In the genomic region with DNA sequence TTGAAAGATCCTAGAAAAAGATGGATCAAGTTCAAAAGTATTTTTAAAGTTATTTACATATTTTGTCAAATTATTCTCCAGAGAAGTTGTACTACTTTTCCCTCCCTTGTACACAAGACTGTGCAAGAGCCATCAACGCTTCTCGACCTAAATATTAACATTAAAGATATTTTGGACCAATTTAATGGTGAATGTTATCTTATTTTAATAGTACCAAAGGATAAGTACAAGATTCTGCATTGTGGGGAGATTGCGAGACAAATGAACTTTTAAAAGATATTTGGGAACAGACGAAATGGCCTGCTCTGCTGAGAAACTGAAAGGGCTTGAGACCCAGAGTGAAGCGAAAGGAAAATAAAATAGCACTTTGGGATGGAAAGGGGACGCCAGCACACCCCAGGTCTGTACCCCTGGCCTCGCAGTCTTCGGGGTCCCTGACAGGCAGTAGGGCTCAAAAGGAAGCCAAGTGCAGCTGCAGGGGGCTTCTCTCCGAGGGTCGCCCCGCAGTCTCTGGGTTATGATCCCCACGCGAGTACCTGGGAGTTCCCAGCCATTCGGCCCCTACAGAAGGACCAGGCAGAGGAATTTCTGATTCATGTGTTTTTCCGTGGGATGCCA, we compare ENCODE assay signal across 8 cellular contexts.
A peak's percentile ranks its signal among the peaks of the same experiment; 100 is the strongest.
DNase-seq lines count a peak whose midpoint lies in the region; ATAC-seq, FAIRE-seq and TF ChIP-seq lines count a peak whose summit lies in the region.

No MANE protein-coding gene starts in this region.

- TF ChIP-seq POLR2A in GM12878 (IDR thresholded peaks at IDR 0.05; ENCODE audit: low read depth, low read length) = no peak

- H3K79me2 ChIP-seq in GM12878 (ENCODE audit: control insufficient read depth, insufficient read depth, low read length) = no peaks in the 10 kb centered on the region

- CTCF ChIA-PET in GM12878 (lab: Yijun Ruan, JAX) = no interaction called here

- no TSS peak for BruUV-seq in GM12878 (replicated peaks; lab: Mats Ljungman, UMichigan)

- intact Hi-C loops in GM12878 (cut with micrococcal nuclease; ENCODE audit: unreplicated experiment) = loop anchor here (10.0 kb wide), 1 partner anchor 384 kb away; no protein-coding TSS in a partner anchor

- TF ChIP-seq RAD21 in GM12878 (IDR thresholded peaks at IDR 0.05; ENCODE audit: insufficient read depth, low read depth, low read length) = no peak

- no peaks in the 10 kb centered on the region for H3K4me1 ChIP-seq in GM12878 (ENCODE audit: control insufficient read depth, insufficient read depth, low read length)
- peaks cover 14% of the 10 kb centered on the region for H3K4me1 ChIP-seq in muscle layer of colon (ENCODE audit: insufficient read depth, low read length)

- WGBS in GM12878 (ENCODE audit: insufficient coverage, insufficient replicate concordance, low lambda C conversion rate, missing lambda C conversion rate) = 39% methylated on average over 15 of the region's 15 CpGs

- RAD21 ChIA-PET in GM12878 (lab: Charles Lee; ENCODE audit: unreplicated experiment) = no interaction called here

- POLR2A ChIA-PET in GM12878 (lab: Charles Lee) = no interaction called here

- peak overlapping the region; percentile 61; the same call in 1 of the 2 replicates for H3K4me3 ChIP-seq in GM12878
- peak overlapping the region; percentile 74 to 92 for H3K4me3 ChIP-seq in muscle layer of colon (ENCODE audit: low read depth in 1 of 2, low read length in 2 of 2)

- H3K4me2 ChIP-seq in GM12878 (ENCODE audit: control insufficient read depth, insufficient read depth) = peak overlapping the region; percentile 82

- peak overlapping the region; percentile 94 for H2AFZ ChIP-seq in GM12878 (ENCODE audit: control insufficient read depth, low read depth, low read length)

- TF ChIP-seq EP300 in GM12878 (IDR thresholded peaks at IDR 0.05; ENCODE audit: borderline replicate concordance in 1 of 2, control insufficient read depth in 1 of 2, low read depth in 2 of 2, low read length in 2 of 2) = no peak

- DNase-seq in GM04503 (ENCODE audit: low read depth) = peak; percentile 3
- no peak for DNase-seq in GM12878 (ENCODE audit: low read depth, low spot score)
- DNase-seq in dermis blood vessel endothelial cell = no peak
- DNase-seq in stimulated activated CD4-positive, alpha-beta T cell treated with anti-CD3 and anti-CD28 coated beads, Interleukin-4, amount 100 ng/mL, for 4 hours = no peak
- DNase-seq in NCI-H2171 treated with DMSO at 0.1 percent for 48 hours (lab: John Stamatoyannopoulos, UW) = no peak
- DNase-seq in D721Med (ENCODE audit: insufficient read length, low spot score) = no peak

- H3K9ac ChIP-seq in GM12878 (ENCODE audit: control insufficient read depth, insufficient read depth, low read length) (peak overlapping the region; percentile 55), muscle layer of colon (ENCODE audit: low read length) (peak overlapping the region; percentile 75)

- in situ Hi-C loops in GM12878 (cut with MboI) = loop anchor here (10.0 kb wide), 1 partner anchor 304 kb away; no protein-coding TSS in a partner anchor

- H3K27me3 ChIP-seq in GM12878 (replicated peaks in 1 of 2; ENCODE audit: control insufficient read depth in 2 of 2, insufficient read depth in 2 of 2, low read length in 1 of 2) (peaks cover 0 to 2% of the 10 kb centered on the region in 2 experiments; a peak in 2 of 4 replicates), muscle layer of colon (ENCODE audit: control insufficient read depth in 1 of 2, insufficient read depth in 2 of 2, low read length in 2 of 2) (no peaks in the 10 kb centered on the region)

- H3K9me3 ChIP-seq in GM12878 (replicated peaks; ENCODE audit: control insufficient read depth, insufficient read depth, low read length) (no peaks in the 10 kb centered on the region), muscle layer of colon (ENCODE audit: low read length) (no peaks in the 10 kb centered on the region)

- ATAC-seq in HG02763 (IDR thresholded peaks at IDR 0.05; ENCODE audit: unreplicated experiment) (peak; percentile 25), GM12878 (peak; percentile 32; the same call in 2 of the 3 replicates)

- FAIRE-seq in GM12878 (lab: Jason Lieb, UNC) (no peak), D721Med (lab: Jason Lieb, UNC) (no peak)

- TF ChIP-seq CTCF in GM12878 (IDR thresholded peaks at IDR 0.05 in 2 of 3, conservative IDR thresholded peaks at IDR 0.05 in 1 of 3; ENCODE audit: control insufficient read depth in 2 of 3, extremely low read depth in 1 of 3, insufficient read depth in 1 of 3, low read depth in 3 of 3, low read length in 3 of 3) (no peak), D721Med (IDR thresholded peaks at IDR 0.05; ENCODE audit: insufficient read depth, missing control alignments) (no peak)

- SMC1A ChIA-PET in GM12878 (lab: Charles Lee; ENCODE audit: uncharacterized antibody, unreplicated experiment) = no interaction called here

- H3K27ac ChIP-seq in GM12878 (ENCODE audit: control insufficient read depth, insufficient read depth) = no peak overlapping the region
- H3K27ac ChIP-seq in muscle layer of colon (ENCODE audit: low read depth, low read length) = peak overlapping the region; percentile 94

- H3K36me3 ChIP-seq in GM12878 (ENCODE audit: control insufficient read depth in 2 of 2, insufficient read depth in 2 of 2, low read length in 1 of 2) (no peaks in the 10 kb centered on the region), muscle layer of colon (ENCODE audit: insufficient read depth, low read length) (no peaks in the 10 kb centered on the region)

- H4K20me1 ChIP-seq in GM12878 (ENCODE audit: control insufficient read depth, insufficient read depth) = no peaks in the 10 kb centered on the region

TF ChIP-seq in GM12878, 131 proteins besides CTCF, POLR2A, EP300 and RAD21 (continues in another document):
- no peak for TF ChIP-seq POU2F2 (IDR thresholded peaks at IDR 0.05; ENCODE audit: borderline replicate concordance, low read depth, low read length)
- TF ChIP-seq YY1 (IDR thresholded peaks at IDR 0.05; ENCODE audit: low read depth, low read length) = no peak
- no peak for TF ChIP-seq HDAC2 (IDR thresholded peaks at IDR 0.05)
- TF ChIP-seq BRCA1 (IDR thresholded peaks at IDR 0.05; ENCODE audit: low read depth, low read length) = no peak
- no peak for TF ChIP-seq ZBED1 (IDR thresholded peaks at IDR 0.05; ENCODE audit: borderline replicate concordance)
- no peak for TF ChIP-seq CREM (IDR thresholded peaks at IDR 0.05; ENCODE audit: low read depth)
- TF ChIP-seq NFIC (IDR thresholded peaks at IDR 0.05; ENCODE audit: low read depth, low read length) = no peak
- no peak for TF ChIP-seq NR2F1 (conservative IDR thresholded peaks at IDR 0.05)
- TF ChIP-seq CHD2 (IDR thresholded peaks at IDR 0.05; ENCODE audit: borderline replicate concordance, low read depth, low read length) = no peak
- no peak for TF ChIP-seq GATAD2B (conservative IDR thresholded peaks at IDR 0.05; ENCODE audit: low read depth)
- TF ChIP-seq CEBPZ (IDR thresholded peaks at IDR 0.05; ENCODE audit: low read depth, low read length) = no peak
- TF ChIP-seq MYC (IDR thresholded peaks at IDR 0.05; ENCODE audit: insufficient read depth, insufficient read length, insufficient replicate concordance, low read length, severe bottlenecking) = no peak
